24 cellular contexts compared by ENCODE assay signal in genomic region chr18:12430137-12430990, GRCh38. TPM values are rescaled to one million over a fixed set of nuclear protein-coding genes. Genes with fewer than 3 reads are reported as not detected.
"Had no signal": no experiment of that assay in that cellular context is flagged by ENCODE, and none has a peak within 500 bp of the region (broad histone marks: within the 10 kb centered on the region; RNA-seq: fewer than 3 reads in every experiment).

No MANE protein-coding gene starts in this region.

- DNase-seq: activated CD4-positive, alpha-beta memory T cell treated with anti-CD3 and anti-CD28 coated beads, Interleukin-2, amount 10 ng/mL, durations not matched to agents 7 days and 5 days; activated CD4-positive, alpha-beta T cell treated with anti-CD3 and anti-CD28 coated beads, Interleukin-2, amount 10 ng/mL, durations not matched to agents 24 days and 14 days; activated CD4-positive, CD25-positive, alpha-beta regulatory T cell treated with anti-CD3 and anti-CD28 coated beads, Interleukin-2, amount 50 U/mL, for 72 hours; activated gamma-delta T cell treated with Interleukin-2 at 50 U/mL for 16 hours; activated naive CD4-positive, alpha-beta T cell treated with anti-CD3 and anti-CD28 coated beads, Interleukin-2, amount 50 U/mL, for 16 hours; activated T-cell treated with anti-CD3 and anti-CD28 coated beads, Interleukin-2, amount 50 U/mL, for 4 hours; amniotic stem cell; central memory CD4-positive, alpha-beta T cell; endodermal cell; foreskin keratinocyte; heart left ventricle; hypothalamus; immature natural killer cell; midbrain; ovary; stimulated activated CD4-positive, alpha-beta T cell treated with anti-CD3 and anti-CD28 coated beads, Interleukin-12 subunit alpha, Interleukin-12 subunit beta, amount 100 ng/mL, for 4 hours; stimulated activated CD4-positive, alpha-beta T cell treated with anti-CD3 and anti-CD28 coated beads, Interleukin-4, amount 100 ng/mL, for 1 hour; T-helper 17 cell had no signal

- H3K9me3 ChIP-seq: esophagus muscularis mucosa, neutrophil, ovary, thoracic aorta had no signal

- H3K4me3 ChIP-seq: esophagus muscularis mucosa, heart left ventricle, ovary, skin epidermis, thoracic aorta had no signal

- H3K27ac ChIP-seq: esophagus muscularis mucosa, foreskin keratinocyte, neutrophil, ovary, skin epidermis, thoracic aorta had no signal

- H3K36me3 ChIP-seq: neutrophil, ovary had no signal

- ATAC-seq: activated T-cell treated with anti-CD3 and anti-CD28 coated beads, Interleukin-2, amount 50 U/mL, for 4 hours; activated T-helper 17 cell treated with anti-CD3 and anti-CD28 coated beads, Interleukin-2, amount 50 U/mL, for 72 hours; foreskin keratinocyte; sciatic nerve; T-helper 17 cell had no signal

- H3K27me3 ChIP-seq: esophagus muscularis mucosa, foreskin keratinocyte, heart left ventricle, neutrophil, ovary had no signal

- H3K4me1 ChIP-seq: esophagus muscularis mucosa, foreskin keratinocyte, heart left ventricle had no signal

RNA-seq across cellular contexts. Expression of gene PRELID3A, which starts 22.6 kb away (rescaled TPM):
- polyA plus RNA-seq: immature natural killer cell had no signal
